ENCODE assay signal across 8 cellular contexts in genomic region chr5:72847989-72848473, GRCh38. TPM values are rescaled to one million over a fixed set of nuclear protein-coding genes. Genes with fewer than 3 reads are reported as not detected.
DNase-seq lines count a peak whose midpoint lies in the region; ATAC-seq and FAIRE-seq lines count a peak whose summit lies in the region.

No MANE protein-coding gene starts in this region.

- DNase-seq in COLO668 (lab: John Stamatoyannopoulos, UW; ENCODE audit: unreplicated experiment) (peak; percentile 81), HPDE6-E6E7 (ENCODE audit: extremely low spot score) (peak; percentile 72), NOMO-1 treated with dmso at 0.1 percent for 144 hours (lab: John Stamatoyannopoulos, UW; ENCODE audit: unreplicated experiment) (peak; percentile 95)
- DNase-seq in activated CD8-positive, alpha-beta memory T cell treated with anti-CD3 and anti-CD28 coated beads, Interleukin-2, amount 50 U/mL, for 24 hours (ENCODE audit: extremely low read depth): peak; percentile 72
- peak; percentile 51 for DNase-seq in stimulated activated CD8-positive, alpha-beta memory T cell treated with anti-CD3 and anti-CD28 coated beads, Interleukin-15, amount 100 ng/mL, for 24 hours (ENCODE audit: low read depth)

- peaks cover 14% of the 10 kb centered on the region for H3K4me1 ChIP-seq in mesodermal cell (ENCODE audit: control insufficient read depth, insufficient read depth, low read length, poor library complexity, severe bottlenecking)

- no peaks in the 10 kb centered on the region for H3K9me3 ChIP-seq in mesodermal cell (ENCODE audit: control insufficient read depth, low read length)

- peak overlapping the region; percentile 96 for H3K27ac ChIP-seq in mesodermal cell (ENCODE audit: low read depth, low read length, severe bottlenecking)

- H3K4me3 ChIP-seq in mesodermal cell (ENCODE audit: extremely low read depth, insufficient read depth, low read length, poor library complexity, severe bottlenecking): peak overlapping the region; percentile 73

- peak; percentile 76 for ATAC-seq in GM19463 (IDR thresholded peaks at IDR 0.05; ENCODE audit: unreplicated experiment)

- WGBS in mesodermal cell (ENCODE audit: insufficient coverage in 2 of 2), 2 experiments: 0 to 2% methylated on average over 16 to 30 of the region's 32 CpGs

- peaks cover 22% of the 10 kb centered on the region for H3K36me3 ChIP-seq in mesodermal cell (ENCODE audit: control insufficient read depth, insufficient read depth, low read length)

- FAIRE-seq in endometrium (lab: Jason Lieb, UNC): peak; percentile 76

RNA-seq across cellular contexts. Expression of gene TNPO1, which starts 31.6 kb away (rescaled TPM):
- polyA plus RNA-seq in mesodermal cell (2013, experiment 1 of 2): 254 TPM
- 260 TPM for polyA plus RNA-seq in mesodermal cell (2013, experiment 2 of 2)

Comparison
In these comparisons a context has a peak if more than half of its experiments do, and no peak if none do; other contexts are left out.
1. Peak in every context shown above with its lines: DNase-seq, ATAC-seq, H3K4me3 ChIP-seq and H3K27ac ChIP-seq.